In the genomic region with DNA sequence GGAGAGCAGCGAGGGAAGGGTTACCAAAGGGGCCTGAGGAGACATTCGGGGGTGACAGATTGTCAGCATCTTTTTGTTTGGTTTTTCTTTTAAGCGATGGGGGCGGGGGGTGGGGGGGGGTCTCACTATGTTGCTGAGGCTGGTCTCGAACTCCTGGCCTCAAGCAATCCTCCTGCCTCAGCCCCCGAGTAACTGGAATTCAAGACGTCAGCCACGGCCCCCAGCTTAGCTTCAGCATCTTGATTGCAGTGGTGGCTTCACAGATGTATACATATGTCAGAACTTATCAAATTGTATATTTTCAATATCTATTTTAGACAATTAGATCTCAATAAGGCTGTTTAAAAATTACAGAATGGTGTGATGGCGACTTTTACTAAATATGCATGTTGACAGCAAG, we compare ENCODE assay signal across 1 cellular context.
TF ChIP-seq lines count a peak whose summit lies in the region.

No MANE protein-coding gene starts in this region.

TF ChIP-seq in WTC11, 78 proteins besides CTCF, POLR2A, EP300 and RAD21 (continued from another document):
- TF ChIP-seq, protein P1, sequence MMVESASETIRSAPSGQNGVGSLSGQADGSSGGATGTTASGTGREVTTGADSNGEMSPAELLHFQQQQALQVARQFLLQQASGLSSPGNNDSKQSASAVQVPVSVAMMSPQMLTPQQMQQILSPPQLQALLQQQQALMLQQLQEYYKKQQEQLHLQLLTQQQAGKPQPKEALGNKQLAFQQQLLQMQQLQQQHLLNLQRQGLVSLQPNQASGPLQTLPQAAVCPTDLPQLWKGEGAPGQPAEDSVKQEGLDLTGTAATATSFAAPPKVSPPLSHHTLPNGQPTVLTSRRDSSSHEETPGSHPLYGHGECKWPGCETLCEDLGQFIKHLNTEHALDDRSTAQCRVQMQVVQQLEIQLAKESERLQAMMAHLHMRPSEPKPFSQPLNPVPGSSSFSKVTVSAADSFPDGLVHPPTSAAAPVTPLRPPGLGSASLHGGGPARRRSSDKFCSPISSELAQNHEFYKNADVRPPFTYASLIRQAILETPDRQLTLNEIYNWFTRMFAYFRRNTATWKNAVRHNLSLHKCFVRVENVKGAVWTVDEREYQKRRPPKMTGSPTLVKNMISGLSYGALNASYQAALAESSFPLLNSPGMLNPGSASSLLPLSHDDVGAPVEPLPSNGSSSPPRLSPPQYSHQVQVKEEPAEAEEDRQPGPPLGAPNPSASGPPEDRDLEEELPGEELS (CRISPR knock-in tag; IDR thresholded peaks at IDR 0.05) = no peak
- TF ChIP-seq GRHL2 (CRISPR knock-in tag; IDR thresholded peaks at IDR 0.05; ENCODE audit: insufficient replicate concordance, severe bottlenecking) (no peak), HMGA2 (CRISPR knock-in tag; IDR thresholded peaks at IDR 0.05) (no peak)
